In genomic region chr19:32067686-32068085, GRCh38 we compare ENCODE assay signal across 22 cellular contexts.
A peak's percentile ranks its signal among the peaks of the same experiment; 100 is the strongest.
DNase-seq lines count a peak whose midpoint lies in the region; ATAC-seq and TF ChIP-seq lines count a peak whose summit lies in the region.
"Had no signal": no experiment of that assay in that cellular context is flagged by ENCODE, and none has a peak within 500 bp of the region (broad histone marks: within the 10 kb centered on the region; RNA-seq: fewer than 3 reads in every experiment).

No MANE protein-coding gene starts in this region.

- H3K4me3 Mint-ChIP-seq in GM23338 (no peak overlapping the region), neural progenitor cell (no peak overlapping the region)
- H3K4me3 Mint-ChIP-seq: CD4-positive, alpha-beta memory T cell; IgD-negative memory B cell had no signal

- H3K4me2 ChIP-seq in GM23338, result no peak overlapping the region
- H3K4me2 ChIP-seq in neural progenitor cell, result no peak overlapping the region
- H3K4me2 ChIP-seq: A549, BLaER1 had no signal

- H3K79me2 ChIP-seq in GM23338 (replicated peaks; ENCODE audit: insufficient read depth), result no peaks in the 10 kb centered on the region
- H3K79me2 ChIP-seq in neural progenitor cell (ENCODE audit: low read depth), result no peaks in the 10 kb centered on the region

- H3K9me3 Mint-ChIP-seq in GM23338 (no peaks in the 10 kb centered on the region), neural progenitor cell (no peaks in the 10 kb centered on the region)

- no peak overlapping the region for H3K4me3 ChIP-seq in GM23338
- H3K4me3 ChIP-seq in WERI-Rb-1 (ENCODE audit: low read depth, low read length), result no peak overlapping the region
- H3K4me3 ChIP-seq in neural progenitor cell, result no peak overlapping the region
- H3K4me3 ChIP-seq: A549, BLaER1, HAP-1, MG63 had no signal

- H3K27me3 ChIP-seq in GM23338 (ENCODE audit: insufficient read depth) (no peaks in the 10 kb centered on the region), WERI-Rb-1 (ENCODE audit: insufficient read depth, low read depth, severe bottlenecking) (no peaks in the 10 kb centered on the region), neural progenitor cell (no peaks in the 10 kb centered on the region)
- H3K27me3 ChIP-seq: BLaER1 had no signal

- H3F3A ChIP-seq in GM23338 (replicated peaks; ENCODE audit: low read depth) (no peaks in the 10 kb centered on the region), neural progenitor cell (ENCODE audit: low read depth) (no peaks in the 10 kb centered on the region)

- H3K27me3 Mint-ChIP-seq in GM23338 (ENCODE audit: insufficient read depth, low read depth, poor library complexity) (peaks cover 4% of the 10 kb centered on the region), neural progenitor cell (ENCODE audit: insufficient read depth, low read depth) (peaks cover 7% of the 10 kb centered on the region)

- H3K36me3 Mint-ChIP-seq in GM23338 (ENCODE audit: low read depth) (no peaks in the 10 kb centered on the region), neural progenitor cell (no peaks in the 10 kb centered on the region)
- H3K36me3 Mint-ChIP-seq: CD4-positive, alpha-beta memory T cell; IgD-negative memory B cell had no signal

- DNase-seq in GM23338 (ENCODE audit: low spot score) (peak; percentile 86), WERI-Rb-1 (peak; percentile 13), iPS DF 4.7 (ENCODE audit: extremely low read depth, low spot score) (peak; percentile 11), neural progenitor cell (ENCODE audit: low spot score) (peak; percentile 80), cortex of kidney (lab: John Stamatoyannopoulos, UW) (no peak), HEK293T (ENCODE audit: extremely low spot score) (no peak)
- DNase-seq: Calu3; CD4-positive, alpha-beta memory T cell; EL; Kasumi-1; MG63; NCI-H1092 treated with DMSO at 0.1 percent for 48 hours; NCI-H2081; NCI-H510A treated with DMSO at 0.1 percent for 48 hours; NCI-H82; PC-3 had no signal

- ATAC-seq in GM23338 (peak; percentile 96), GM19324 (IDR thresholded peaks at IDR 0.05; ENCODE audit: low FRiP score, unreplicated experiment) (no peak)
- ATAC-seq: PC-3 had no signal

- H2AFZ ChIP-seq in GM23338, result peak overlapping the region; percentile 8; the same call in 1 of the 2 replicates
- H2AFZ ChIP-seq in neural progenitor cell (replicated peaks), result no peak overlapping the region

- POLR2A ChIA-PET in HEK293T (lab: Yijun Ruan, JAX), result no interaction called here

- H3K9ac ChIP-seq in neural progenitor cell, result no peak overlapping the region
- H3K9ac ChIP-seq: BLaER1 had no signal

- H3K4me1 Mint-ChIP-seq in GM23338, result no peaks in the 10 kb centered on the region
- peaks cover 10% of the 10 kb centered on the region for H3K4me1 Mint-ChIP-seq in neural progenitor cell
- H3K4me1 Mint-ChIP-seq: CD4-positive, alpha-beta memory T cell had no signal

- no peaks in the 10 kb centered on the region for H3K9me2 ChIP-seq in GM23338 (ENCODE audit: insufficient read depth)

- H3K27ac ChIP-seq in GM23338 (ENCODE audit: low read depth) (no peak overlapping the region), WERI-Rb-1 (no peak overlapping the region), neural progenitor cell (no peak overlapping the region)
- H3K27ac ChIP-seq: A549, BLaER1, RWPE1 had no signal

- H4K20me1 ChIP-seq in GM23338 (replicated peaks; ENCODE audit: insufficient read depth) (no peaks in the 10 kb centered on the region), neural progenitor cell (ENCODE audit: low read depth) (no peaks in the 10 kb centered on the region)
- H4K20me1 ChIP-seq: BLaER1 had no signal

- H3K4me1 ChIP-seq in GM23338 (ENCODE audit: insufficient read depth) (no peaks in the 10 kb centered on the region), neural progenitor cell (peaks cover 5% of the 10 kb centered on the region)
- H3K4me1 ChIP-seq: A549, HAP-1 had no signal

- CTCF ChIA-PET in HEK293T (lab: Yijun Ruan, JAX), result interaction anchor here (0.5 kb wide), 1 partner anchor 1398 kb away, joined by 5 read pairs; no protein-coding TSS in a partner anchor

- TF ChIP-seq CTCF in GM23338 (conservative IDR thresholded peaks at IDR 0.05; ENCODE audit: low read depth in 2 of 2), result peak; percentile 34 to 63; a peak in 3 of 4 replicates
- TF ChIP-seq CTCF in WERI-Rb-1 (IDR thresholded peaks at IDR 0.05; ENCODE audit: low read depth, low read length), result peak; percentile 18; the same call in 1 of the 2 replicates
- TF ChIP-seq CTCF in neural progenitor cell (IDR thresholded peaks at IDR 0.05), result peak; percentile 44

- H3K36me3 ChIP-seq in GM23338 (ENCODE audit: insufficient read depth) (no peaks in the 10 kb centered on the region), WERI-Rb-1 (no peaks in the 10 kb centered on the region), neural progenitor cell (no peaks in the 10 kb centered on the region)
- H3K36me3 ChIP-seq: BLaER1, HAP-1, MG63 had no signal

- H3K9me3 ChIP-seq in WERI-Rb-1 (ENCODE audit: severe bottlenecking) (no peaks in the 10 kb centered on the region), neural progenitor cell (ENCODE audit: low read depth) (no peaks in the 10 kb centered on the region)
- H3K9me3 ChIP-seq: A549, HAP-1, MG63 had no signal

- no peak overlapping the region for H3K27ac Mint-ChIP-seq in GM23338
- H3K27ac Mint-ChIP-seq in neural progenitor cell, result no peak overlapping the region
- H3K27ac Mint-ChIP-seq: CD4-positive, alpha-beta memory T cell; IgD-negative memory B cell had no signal

TF ChIP-seq in GM23338, 12 proteins besides CTCF, POLR2A, EP300 and RAD21:
- TF ChIP-seq EZH2 (IDR thresholded peaks at IDR 0.05; ENCODE audit: low read depth, unreplicated experiment) (no peak), EZH2phosphoT487 (IDR thresholded peaks at IDR 0.05; ENCODE audit: unreplicated experiment) (no peak), ZNF114 (CRISPR knock-in tag; IDR thresholded peaks at IDR 0.05) (no peak), NANOG (IDR thresholded peaks at IDR 0.05; ENCODE audit: borderline replicate concordance) (no peak)

TF ChIP-seq in HEK293T, 16 proteins besides CTCF, POLR2A, EP300 and RAD21:
- TF ChIP-seq FOXM1 (IDR thresholded peaks at IDR 0.05; ENCODE audit: borderline replicate concordance) (no peak), HDGF (IDR thresholded peaks at IDR 0.05; ENCODE audit: borderline replicate concordance) (no peak), CTBP1 (IDR thresholded peaks at IDR 0.05; ENCODE audit: borderline replicate concordance) (no peak), ELF4 (IDR thresholded peaks at IDR 0.05) (no peak), FOXK2 (IDR thresholded peaks at IDR 0.05) (no peak), PKNOX1 (IDR thresholded peaks at IDR 0.05) (no peak), BHLHE40 (IDR thresholded peaks at IDR 0.05; ENCODE audit: borderline replicate concordance) (no peak), SP1 (IDR thresholded peaks at IDR 0.05) (no peak), TARDBP (IDR thresholded peaks at IDR 0.05) (no peak), ARNT (IDR thresholded peaks at IDR 0.05) (no peak), SUZ12 (IDR thresholded peaks at IDR 0.05) (no peak), LEF1 (IDR thresholded peaks at IDR 0.05; ENCODE audit: borderline replicate concordance) (no peak), L3MBTL2 (conservative IDR thresholded peaks at IDR 0.05) (no peak), NFRKB (IDR thresholded peaks at IDR 0.05) (no peak)

Comparison
In these comparisons a context has a peak if more than half of its experiments do, and no peak if none do; other contexts are left out.
1. DNase-seq: peak in GM23338 (single experiment), WERI-Rb-1 (single experiment), iPS DF 4.7 (single experiment) and neural progenitor cell (single experiment); none in cortex of kidney (single experiment) and HEK293T (single experiment).
2. Peak in every context shown above with its lines, with median percentiles within 50 percentile points of each other: CTCF ChIP-seq.